Comparison of ENCODE assay signal across 9 cellular contexts in genomic region chr17:34817252-34817651, GRCh38.
"Had no signal": no experiment of that assay in that cellular context is flagged by ENCODE, and none has a peak within 500 bp of the region (broad histone marks: within the 10 kb centered on the region; RNA-seq: fewer than 3 reads in every experiment).

No MANE protein-coding gene starts in this region.

- H3K27ac ChIP-seq: HL-60 had no signal

- ATAC-seq: HCT116, K562 had no signal

- H3K36me3 ChIP-seq: HAP-1 had no signal

- H3K9me3 ChIP-seq: HAP-1 had no signal

- H3K27ac Mint-ChIP-seq: HFFc6 had no signal

- H3K4me3 Mint-ChIP-seq: HFFc6 had no signal

- H3K4me1 ChIP-seq: HAP-1 had no signal

- H3K4me3 ChIP-seq: HAP-1, K562 had no signal

- DNase-seq: GOT3, H7, HFFc6, IMR-90, KG1 had no signal
